ENCODE assay signal across 1 cellular context in the genomic region with DNA sequence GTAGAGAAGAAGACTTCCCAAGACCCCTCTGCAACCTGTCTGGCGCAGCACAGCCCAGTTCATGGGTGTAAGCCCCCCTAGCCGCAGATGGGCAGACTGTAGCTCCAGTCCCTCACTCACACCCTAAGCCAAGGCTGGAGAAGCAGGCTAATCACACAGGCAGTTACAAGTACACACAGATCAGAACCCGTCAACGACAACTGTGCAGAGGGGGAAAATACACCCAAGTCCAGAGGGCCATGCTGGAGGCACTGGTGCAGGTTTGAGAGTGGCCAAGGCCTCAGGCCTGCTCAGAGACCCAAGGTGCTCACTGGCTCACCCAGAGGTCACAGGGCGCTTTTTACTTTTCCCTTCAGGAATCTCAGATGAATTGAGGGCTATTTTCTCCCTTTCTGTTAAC.
TF ChIP-seq lines count a peak whose summit lies in the region.

No MANE protein-coding gene starts in this region.

TF ChIP-seq in HepG2, 621 proteins besides CTCF, POLR2A, EP300 and RAD21 (continued from another document):
- TF ChIP-seq, protein P1, sequence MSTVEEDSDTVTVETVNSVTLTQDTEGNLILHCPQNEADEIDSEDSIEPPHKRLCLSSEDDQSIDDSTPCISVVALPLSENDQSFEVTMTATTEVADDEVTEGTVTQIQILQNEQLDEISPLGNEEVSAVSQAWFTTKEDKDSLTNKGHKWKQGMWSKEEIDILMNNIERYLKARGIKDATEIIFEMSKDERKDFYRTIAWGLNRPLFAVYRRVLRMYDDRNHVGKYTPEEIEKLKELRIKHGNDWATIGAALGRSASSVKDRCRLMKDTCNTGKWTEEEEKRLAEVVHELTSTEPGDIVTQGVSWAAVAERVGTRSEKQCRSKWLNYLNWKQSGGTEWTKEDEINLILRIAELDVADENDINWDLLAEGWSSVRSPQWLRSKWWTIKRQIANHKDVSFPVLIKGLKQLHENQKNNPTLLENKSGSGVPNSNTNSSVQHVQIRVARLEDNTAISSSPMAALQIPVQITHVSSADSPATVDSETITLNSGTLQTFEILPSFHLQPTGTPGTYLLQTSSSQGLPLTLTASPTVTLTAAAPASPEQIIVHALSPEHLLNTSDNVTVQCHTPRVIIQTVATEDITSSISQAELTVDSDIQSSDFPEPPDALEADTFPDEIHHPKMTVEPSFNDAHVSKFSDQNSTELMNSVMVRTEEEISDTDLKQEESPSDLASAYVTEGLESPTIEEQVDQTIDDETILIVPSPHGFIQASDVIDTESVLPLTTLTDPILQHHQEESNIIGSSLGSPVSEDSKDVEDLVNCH (CRISPR knock-in tag; IDR thresholded peaks at IDR 0.05) = no peak
- no peak for TF ChIP-seq CHD4 (IDR thresholded peaks at IDR 0.05; ENCODE audit: borderline replicate concordance, low read length)
- TF ChIP-seq DNMT1 (CRISPR knock-in tag; IDR thresholded peaks at IDR 0.05) = no peak
- no peak for TF ChIP-seq ZNF615 (CRISPR knock-in tag; IDR thresholded peaks at IDR 0.05; ENCODE audit: borderline replicate concordance)
- TF ChIP-seq, protein P2, sequence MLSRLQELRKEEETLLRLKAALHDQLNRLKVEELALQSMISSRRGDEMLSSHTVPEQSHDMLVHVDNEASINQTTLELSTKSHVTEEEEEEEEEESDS (CRISPR knock-in tag; IDR thresholded peaks at IDR 0.05; ENCODE audit: borderline replicate concordance) = no peak
- TF ChIP-seq ZBTB38 (CRISPR knock-in tag; IDR thresholded peaks at IDR 0.05) = peak; percentile 78
- no peak for TF ChIP-seq RFXANK (CRISPR knock-in tag; IDR thresholded peaks at IDR 0.05)
- TF ChIP-seq, protein P3, sequence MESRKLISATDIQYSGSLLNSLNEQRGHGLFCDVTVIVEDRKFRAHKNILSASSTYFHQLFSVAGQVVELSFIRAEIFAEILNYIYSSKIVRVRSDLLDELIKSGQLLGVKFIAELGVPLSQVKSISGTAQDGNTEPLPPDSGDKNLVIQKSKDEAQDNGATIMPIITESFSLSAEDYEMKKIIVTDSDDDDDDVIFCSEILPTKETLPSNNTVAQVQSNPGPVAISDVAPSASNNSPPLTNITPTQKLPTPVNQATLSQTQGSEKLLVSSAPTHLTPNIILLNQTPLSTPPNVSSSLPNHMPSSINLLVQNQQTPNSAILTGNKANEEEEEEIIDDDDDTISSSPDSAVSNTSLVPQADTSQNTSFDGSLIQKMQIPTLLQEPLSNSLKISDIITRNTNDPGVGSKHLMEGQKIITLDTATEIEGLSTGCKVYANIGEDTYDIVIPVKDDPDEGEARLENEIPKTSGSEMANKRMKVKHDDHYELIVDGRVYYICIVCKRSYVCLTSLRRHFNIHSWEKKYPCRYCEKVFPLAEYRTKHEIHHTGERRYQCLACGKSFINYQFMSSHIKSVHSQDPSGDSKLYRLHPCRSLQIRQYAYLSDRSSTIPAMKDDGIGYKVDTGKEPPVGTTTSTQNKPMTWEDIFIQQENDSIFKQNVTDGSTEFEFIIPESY (CRISPR knock-in tag; IDR thresholded peaks at IDR 0.05) = peak; percentile 75; the same call in 1 of the 2 replicates
- TF ChIP-seq ZIK1 (CRISPR knock-in tag; IDR thresholded peaks at IDR 0.05; ENCODE audit: borderline replicate concordance, low read depth) = no peak
- no peak for TF ChIP-seq ZSCAN12 (CRISPR knock-in tag; IDR thresholded peaks at IDR 0.05)
- TF ChIP-seq XRCC5 (optimal IDR thresholded peaks at IDR 0.05; ENCODE audit: low read length) = peak; percentile 63
- TF ChIP-seq ZNF552 (CRISPR knock-in tag; IDR thresholded peaks at IDR 0.05; ENCODE audit: borderline replicate concordance) = no peak
- no peak for TF ChIP-seq ZNF225 (CRISPR knock-in tag; IDR thresholded peaks at IDR 0.05)
- no peak for TF ChIP-seq ZMYM2 (CRISPR knock-in tag; IDR thresholded peaks at IDR 0.05)
- TF ChIP-seq, protein P4, sequence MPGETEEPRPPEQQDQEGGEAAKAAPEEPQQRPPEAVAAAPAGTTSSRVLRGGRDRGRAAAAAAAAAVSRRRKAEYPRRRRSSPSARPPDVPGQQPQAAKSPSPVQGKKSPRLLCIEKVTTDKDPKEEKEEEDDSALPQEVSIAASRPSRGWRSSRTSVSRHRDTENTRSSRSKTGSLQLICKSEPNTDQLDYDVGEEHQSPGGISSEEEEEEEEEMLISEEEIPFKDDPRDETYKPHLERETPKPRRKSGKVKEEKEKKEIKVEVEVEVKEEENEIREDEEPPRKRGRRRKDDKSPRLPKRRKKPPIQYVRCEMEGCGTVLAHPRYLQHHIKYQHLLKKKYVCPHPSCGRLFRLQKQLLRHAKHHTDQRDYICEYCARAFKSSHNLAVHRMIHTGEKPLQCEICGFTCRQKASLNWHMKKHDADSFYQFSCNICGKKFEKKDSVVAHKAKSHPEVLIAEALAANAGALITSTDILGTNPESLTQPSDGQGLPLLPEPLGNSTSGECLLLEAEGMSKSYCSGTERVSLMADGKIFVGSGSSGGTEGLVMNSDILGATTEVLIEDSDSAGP (CRISPR knock-in tag; IDR thresholded peaks at IDR 0.05; ENCODE audit: borderline replicate concordance) = 0 out of 2 replicates have a peak, but pooled peaks have one; percentile 3
- no peak for TF ChIP-seq SIX1 (CRISPR knock-in tag; IDR thresholded peaks at IDR 0.05; ENCODE audit: borderline replicate concordance)
- TF ChIP-seq LCORL (IDR thresholded peaks at IDR 0.05) = no peak
- TF ChIP-seq LCORL (CRISPR knock-in tag; IDR thresholded peaks at IDR 0.05) = 0 out of 2 replicates have a peak, but pooled peaks have one; percentile 1
- TF ChIP-seq ZNF598 (CRISPR knock-in tag; IDR thresholded peaks at IDR 0.05; ENCODE audit: borderline replicate concordance) = 0 out of 2 replicates have a peak, but pooled peaks have one; percentile 63
- TF ChIP-seq, protein P5, sequence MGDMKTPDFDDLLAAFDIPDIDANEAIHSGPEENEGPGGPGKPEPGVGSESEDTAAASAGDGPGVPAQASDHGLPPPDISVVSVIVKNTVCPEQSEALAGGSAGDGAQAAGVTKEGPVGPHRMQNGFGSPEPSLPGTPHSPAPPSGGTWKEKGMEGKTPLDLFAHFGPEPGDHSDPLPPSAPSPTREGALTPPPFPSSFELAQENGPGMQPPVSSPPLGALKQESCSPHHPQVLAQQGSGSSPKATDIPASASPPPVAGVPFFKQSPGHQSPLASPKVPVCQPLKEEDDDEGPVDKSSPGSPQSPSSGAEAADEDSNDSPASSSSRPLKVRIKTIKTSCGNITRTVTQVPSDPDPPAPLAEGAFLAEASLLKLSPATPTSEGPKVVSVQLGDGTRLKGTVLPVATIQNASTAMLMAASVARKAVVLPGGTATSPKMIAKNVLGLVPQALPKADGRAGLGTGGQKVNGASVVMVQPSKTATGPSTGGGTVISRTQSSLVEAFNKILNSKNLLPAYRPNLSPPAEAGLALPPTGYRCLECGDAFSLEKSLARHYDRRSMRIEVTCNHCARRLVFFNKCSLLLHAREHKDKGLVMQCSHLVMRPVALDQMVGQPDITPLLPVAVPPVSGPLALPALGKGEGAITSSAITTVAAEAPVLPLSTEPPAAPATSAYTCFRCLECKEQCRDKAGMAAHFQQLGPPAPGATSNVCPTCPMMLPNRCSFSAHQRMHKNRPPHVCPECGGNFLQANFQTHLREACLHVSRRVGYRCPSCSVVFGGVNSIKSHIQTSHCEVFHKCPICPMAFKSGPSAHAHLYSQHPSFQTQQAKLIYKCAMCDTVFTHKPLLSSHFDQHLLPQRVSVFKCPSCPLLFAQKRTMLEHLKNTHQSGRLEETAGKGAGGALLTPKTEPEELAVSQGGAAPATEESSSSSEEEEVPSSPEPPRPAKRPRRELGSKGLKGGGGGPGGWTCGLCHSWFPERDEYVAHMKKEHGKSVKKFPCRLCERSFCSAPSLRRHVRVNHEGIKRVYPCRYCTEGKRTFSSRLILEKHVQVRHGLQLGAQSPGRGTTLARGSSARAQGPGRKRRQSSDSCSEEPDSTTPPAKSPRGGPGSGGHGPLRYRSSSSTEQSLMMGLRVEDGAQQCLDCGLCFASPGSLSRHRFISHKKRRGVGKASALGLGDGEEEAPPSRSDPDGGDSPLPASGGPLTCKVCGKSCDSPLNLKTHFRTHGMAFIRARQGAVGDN (CRISPR knock-in tag; IDR thresholded peaks at IDR 0.05) = peak; percentile 57
- peak; percentile 23; the same call in 1 of the 2 replicates for TF ChIP-seq ZFX (CRISPR knock-in tag; IDR thresholded peaks at IDR 0.05; ENCODE audit: low read depth)
- TF ChIP-seq, protein P6, sequence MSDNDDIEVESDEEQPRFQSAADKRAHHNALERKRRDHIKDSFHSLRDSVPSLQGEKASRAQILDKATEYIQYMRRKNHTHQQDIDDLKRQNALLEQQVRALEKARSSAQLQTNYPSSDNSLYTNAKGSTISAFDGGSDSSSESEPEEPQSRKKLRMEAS (IDR thresholded peaks at IDR 0.05) = peak; percentile 11; the same call in 1 of the 2 replicates
- TF ChIP-seq SKI (IDR thresholded peaks at IDR 0.05; ENCODE audit: partially characterized antibody) = no peak
